In the genomic region with DNA sequence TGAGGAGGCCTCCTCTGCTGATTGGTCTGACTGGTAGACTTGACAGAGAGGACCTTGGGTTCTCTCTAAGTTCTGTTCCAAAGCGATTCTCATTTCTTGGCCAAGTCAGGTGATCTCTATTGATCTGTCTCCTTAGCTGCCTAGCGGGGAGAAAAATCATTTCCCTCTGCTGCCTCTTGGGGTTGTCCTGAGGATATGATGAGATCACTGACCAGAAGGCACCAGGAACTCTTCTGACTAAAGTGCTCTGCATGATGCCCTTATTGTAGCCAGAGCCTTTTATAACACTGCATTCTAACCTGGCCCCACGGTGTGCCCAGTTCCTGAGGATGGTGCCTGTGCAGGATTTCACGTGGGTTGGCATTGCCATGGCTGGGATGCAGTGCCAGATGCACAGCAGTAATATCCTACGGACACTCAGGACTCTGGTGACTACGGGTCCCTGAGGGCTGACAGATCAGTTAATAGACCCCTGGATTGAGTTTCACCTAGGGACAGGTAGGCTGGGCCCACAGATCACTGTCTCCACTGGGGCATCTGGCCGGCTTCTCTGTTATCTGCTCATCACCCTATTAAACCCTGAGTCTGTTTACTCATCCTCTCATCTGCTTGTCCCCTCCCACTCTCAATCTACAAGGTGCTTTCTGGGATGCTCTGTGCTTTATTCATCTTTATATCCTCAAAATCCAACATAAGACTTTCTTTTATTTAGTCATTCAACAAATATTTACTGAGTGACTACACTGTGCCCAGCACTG, we compare ENCODE assay signal across 15 cellular contexts. TPM values are rescaled to one million over a fixed set of nuclear protein-coding genes. Genes with fewer than 3 reads are reported as not detected.
DNase-seq lines count a peak whose midpoint lies in the region; ATAC-seq and TF ChIP-seq lines count a peak whose summit lies in the region.
"Had no signal": no experiment of that assay in that cellular context is flagged by ENCODE, and none has a peak within 500 bp of the region (broad histone marks: within the 10 kb centered on the region; RNA-seq: fewer than 3 reads in every experiment).

No MANE protein-coding gene starts in this region.

- H3K4me1 ChIP-seq in HEK293 (ENCODE audit: control insufficient read depth, insufficient read depth, low read length) (peaks cover 4% of the 10 kb centered on the region), mesendoderm (ENCODE audit: control insufficient read depth, low read depth, low read length) (peaks cover 16% of the 10 kb centered on the region)

- in situ Hi-C loops in SK-MEL-5 (cut with HindIII; ENCODE audit: low pct_unique_long_range_greater_than_20kb, low sequenced_read_pairs), result no loop called here

- no peak overlapping the region for H2BK15ac ChIP-seq in mesendoderm (replicated peaks; ENCODE audit: low read depth)

- H2BK120ac ChIP-seq in mesendoderm (ENCODE audit: low read depth, low read length), result no peak overlapping the region

- H3K18ac ChIP-seq in mesendoderm (ENCODE audit: low read length), result no peak overlapping the region

- no peaks in the 10 kb centered on the region for H3K36me3 ChIP-seq in HEK293 (ENCODE audit: control insufficient read depth in 2 of 2, insufficient read depth in 1 of 2, low read length in 2 of 2)
- H3K36me3 ChIP-seq in mesendoderm (ENCODE audit: control insufficient read depth, insufficient read depth, low read length), result no peaks in the 10 kb centered on the region
- H3K36me3 ChIP-seq: thyroid gland had no signal

- H3K9me3 Mint-ChIP-seq in activated naive CD4-positive, alpha-beta T cell treated with anti-CD3 and anti-CD28 coated beads, Interleukin-2, amount 10 ng/mL, durations not matched to agents 7 days and 5 days, result no peaks in the 10 kb centered on the region
- H3K9me3 Mint-ChIP-seq: activated T-cell treated with anti-CD3 and anti-CD28 coated beads, Interleukin-2, amount 50 U/mL, for 24 hours had no signal

- peak; percentile 48 for DNase-seq in DMS153 (lab: John Stamatoyannopoulos, UW)
- no peak for DNase-seq in DMS153 treated with DMSO at 0.1 percent for 48 hours (lab: John Stamatoyannopoulos, UW; ENCODE audit: unreplicated experiment)
- DNase-seq in SK-MEL-5 (ENCODE audit: low read depth, low spot score), result peak; percentile 25
- DNase-seq in mesendoderm, result peak; percentile 60
- no peak for DNase-seq in activated naive CD4-positive, alpha-beta T cell treated with anti-CD3 and anti-CD28 coated beads, Interleukin-2, amount 10 ng/mL, durations not matched to agents 7 days and 5 days
- DNase-seq in NCI-H446 treated with DMSO at 0.1 percent for 48 hours (lab: John Stamatoyannopoulos, UW), result no peak
- DNase-seq: activated CD4-positive, CD25-positive, alpha-beta regulatory T cell treated with anti-CD3 and anti-CD28 coated beads, Interleukin-2, amount 50 U/mL, for 72 hours; activated T-cell treated with anti-CD3 and anti-CD28 coated beads, Interleukin-2, amount 50 U/mL, for 24 hours; DND-41; Kasumi-1; left ventricle myocardium superior; SHP77 treated with DMSO at 0.1 percent for 48 hours; thyroid gland had no signal

- no peak for ATAC-seq in esophagus mucosa
- ATAC-seq: left ventricle myocardium superior had no signal

- H3K79me2 ChIP-seq in mesendoderm (ENCODE audit: control insufficient read depth, insufficient read depth, low read length), result peaks cover 8% of the 10 kb centered on the region

- no peak for TF ChIP-seq CTCF in HEK293 (tag by site-specific recombination; IDR thresholded peaks at IDR 0.05)

- no peak overlapping the region for H3K4me3 ChIP-seq in HEK293 (ENCODE audit: low read depth, low read length)
- H3K4me3 ChIP-seq in mesendoderm (ENCODE audit: low read length), result no peak overlapping the region
- H3K4me3 ChIP-seq: thyroid gland had no signal

- no peak overlapping the region for H3K9ac ChIP-seq in mesendoderm (ENCODE audit: low read length)

- no peak overlapping the region for H3K4ac ChIP-seq in mesendoderm (ENCODE audit: low read depth, low read length)

- H2AK5ac ChIP-seq in mesendoderm (ENCODE audit: low read length), result no peak overlapping the region

- H3K4me2 ChIP-seq in mesendoderm (ENCODE audit: low read length), result no peak overlapping the region

- H3K27ac ChIP-seq in HEK293 (ENCODE audit: extremely low read depth, low read depth, low read length), result no peak overlapping the region
- H3K27ac ChIP-seq in mesendoderm (ENCODE audit: low read depth, low read length), result no peak overlapping the region
- H3K27ac ChIP-seq: thyroid gland had no signal

- no peak overlapping the region for H4K5ac ChIP-seq in mesendoderm (ENCODE audit: low read length)

- POLR2A ChIA-PET in HEK293 (lab: Yijun Ruan, JAX), result interaction anchor here (0.5 kb wide), 1 partner anchor 64 kb away, joined by 3 read pairs; no protein-coding TSS in a partner anchor

- H4K8ac ChIP-seq in mesendoderm (ENCODE audit: low read depth, low read length), result no peak overlapping the region

- H3K4me3 Mint-ChIP-seq in activated naive CD4-positive, alpha-beta T cell treated with anti-CD3 and anti-CD28 coated beads, Interleukin-2, amount 10 ng/mL, durations not matched to agents 7 days and 5 days, result no peak overlapping the region
- H3K4me3 Mint-ChIP-seq: activated T-cell treated with anti-CD3 and anti-CD28 coated beads, Interleukin-2, amount 50 U/mL, for 24 hours had no signal

- CTCF ChIA-PET in HEK293 (lab: Yijun Ruan, JAX), result interaction anchor here (0.6 to 1.2 kb wide), 4 partner anchors 15 to 293 kb away, joined by 3 to 5 read pairs (median 4); no protein-coding TSS in a partner anchor
- CTCF ChIA-PET in activated naive CD4-positive, alpha-beta T cell treated with anti-CD3 and anti-CD28 coated beads, Interleukin-2, amount 10 ng/mL, durations not matched to agents 7 days and 5 days (lab: Charles Lee), result no interaction called here

- no peak overlapping the region for H2BK5ac ChIP-seq in mesendoderm (ENCODE audit: low read length)

- peaks cover 73% of the 10 kb centered on the region for H3K27me3 Mint-ChIP-seq in activated naive CD4-positive, alpha-beta T cell treated with anti-CD3 and anti-CD28 coated beads, Interleukin-2, amount 10 ng/mL, durations not matched to agents 7 days and 5 days

- H3K4me1 Mint-ChIP-seq in activated naive CD4-positive, alpha-beta T cell treated with anti-CD3 and anti-CD28 coated beads, Interleukin-2, amount 10 ng/mL, durations not matched to agents 7 days and 5 days, result peaks cover 12% of the 10 kb centered on the region

- peaks cover 2% of the 10 kb centered on the region for H3K79me1 ChIP-seq in mesendoderm (ENCODE audit: low read length)

- no peak overlapping the region for H3K23ac ChIP-seq in mesendoderm (ENCODE audit: low read length)

- H3K9me3 ChIP-seq in HEK293 (ENCODE audit: control insufficient read depth, insufficient read depth, low read depth, low read length), result no peaks in the 10 kb centered on the region
- H3K9me3 ChIP-seq: thyroid gland had no signal

- H3K36me3 Mint-ChIP-seq in activated naive CD4-positive, alpha-beta T cell treated with anti-CD3 and anti-CD28 coated beads, Interleukin-2, amount 10 ng/mL, durations not matched to agents 7 days and 5 days, result peaks cover 3% of the 10 kb centered on the region

- no peaks in the 10 kb centered on the region for H3K27me3 ChIP-seq in mesendoderm (ENCODE audit: insufficient read depth, low read length, poor library complexity)
- H3K27me3 ChIP-seq: thyroid gland had no signal

- no peak overlapping the region for H3K56ac ChIP-seq in mesendoderm (ENCODE audit: low read length)

- no CpG with 5 or more reads among the region's 7 CpGs for WGBS in mesendoderm (ENCODE audit: extremely low coverage, insufficient coverage, low lambda C conversion rate)

- no peak overlapping the region for H3K27ac Mint-ChIP-seq in activated naive CD4-positive, alpha-beta T cell treated with anti-CD3 and anti-CD28 coated beads, Interleukin-2, amount 10 ng/mL, durations not matched to agents 7 days and 5 days
- H3K27ac Mint-ChIP-seq: activated T-cell treated with anti-CD3 and anti-CD28 coated beads, Interleukin-2, amount 50 U/mL, for 24 hours had no signal

TF ChIP-seq in HEK293, 187 proteins besides CTCF, POLR2A, EP300 and RAD21:
- TF ChIP-seq, protein P1, sequence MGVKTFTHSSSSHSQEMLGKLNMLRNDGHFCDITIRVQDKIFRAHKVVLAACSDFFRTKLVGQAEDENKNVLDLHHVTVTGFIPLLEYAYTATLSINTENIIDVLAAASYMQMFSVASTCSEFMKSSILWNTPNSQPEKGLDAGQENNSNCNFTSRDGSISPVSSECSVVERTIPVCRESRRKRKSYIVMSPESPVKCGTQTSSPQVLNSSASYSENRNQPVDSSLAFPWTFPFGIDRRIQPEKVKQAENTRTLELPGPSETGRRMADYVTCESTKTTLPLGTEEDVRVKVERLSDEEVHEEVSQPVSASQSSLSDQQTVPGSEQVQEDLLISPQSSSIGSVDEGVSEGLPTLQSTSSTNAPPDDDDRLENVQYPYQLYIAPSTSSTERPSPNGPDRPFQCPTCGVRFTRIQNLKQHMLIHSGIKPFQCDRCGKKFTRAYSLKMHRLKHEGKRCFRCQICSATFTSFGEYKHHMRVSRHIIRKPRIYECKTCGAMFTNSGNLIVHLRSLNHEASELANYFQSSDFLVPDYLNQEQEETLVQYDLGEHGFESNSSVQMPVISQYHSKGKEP (tag by site-specific recombination; IDR thresholded peaks at IDR 0.05), result no peak
- TF ChIP-seq, protein P2, sequence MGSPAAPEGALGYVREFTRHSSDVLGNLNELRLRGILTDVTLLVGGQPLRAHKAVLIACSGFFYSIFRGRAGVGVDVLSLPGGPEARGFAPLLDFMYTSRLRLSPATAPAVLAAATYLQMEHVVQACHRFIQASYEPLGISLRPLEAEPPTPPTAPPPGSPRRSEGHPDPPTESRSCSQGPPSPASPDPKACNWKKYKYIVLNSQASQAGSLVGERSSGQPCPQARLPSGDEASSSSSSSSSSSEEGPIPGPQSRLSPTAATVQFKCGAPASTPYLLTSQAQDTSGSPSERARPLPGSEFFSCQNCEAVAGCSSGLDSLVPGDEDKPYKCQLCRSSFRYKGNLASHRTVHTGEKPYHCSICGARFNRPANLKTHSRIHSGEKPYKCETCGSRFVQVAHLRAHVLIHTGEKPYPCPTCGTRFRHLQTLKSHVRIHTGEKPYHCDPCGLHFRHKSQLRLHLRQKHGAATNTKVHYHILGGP (tag by site-specific recombination; IDR thresholded peaks at IDR 0.05), result no peak
- TF ChIP-seq ZNF350 (tag by site-specific recombination; IDR thresholded peaks at IDR 0.05) (no peak), ZNF132 (tag by site-specific recombination; IDR thresholded peaks at IDR 0.05; ENCODE audit: borderline replicate concordance) (no peak), ZBTB1 (tag by site-specific recombination; IDR thresholded peaks at IDR 0.05) (no peak), ZIC2 (tag by site-specific recombination; IDR thresholded peaks at IDR 0.05) (peak; percentile 32; the same call in 1 of the 2 replicates), ZNF274 (IDR thresholded peaks at IDR 0.05; ENCODE audit: low read length) (no peak), ZNF274 (tag by site-specific recombination; IDR thresholded peaks at IDR 0.05; ENCODE audit: borderline replicate concordance) (no peak)
TF ChIP-seq in HEK293: peak in this region for 1.

RNA-seq across cellular contexts. Expression of a gene that starts 3.9 kb away (rescaled TPM):
- total RNA-seq in SK-MEL-5 (2014; rRNA removed; shearing (Covaris generic)), result 6.3 and 7.7 TPM in 2 replicates
- polyA plus RNA-seq in SK-MEL-5 (2015; cell fraction: cytosol; rRNA removed), result 20.6 and 23.2 TPM in 2 replicates
- 4.9 and 5.5 TPM in 2 replicates for polyA plus RNA-seq in SK-MEL-5 (2015; cell fraction: nucleus; rRNA removed)
- 36.8 TPM for polyA plus RNA-seq in mesendoderm (2013, experiment 1 of 2)
- polyA plus RNA-seq in mesendoderm (2013, experiment 2 of 2), result 35.1 TPM
- 13.0 TPM for total RNA-seq in esophagus mucosa

Comparison
In these comparisons a context has a peak if more than half of its experiments do, and no peak if none do; other contexts are left out.
1. DNase-seq: peak in DMS153 (single experiment), SK-MEL-5 (single experiment) and mesendoderm (single experiment); none in DMS153 treated with DMSO at 0.1 percent for 48 hours (single experiment), activated naive CD4-positive, alpha-beta T cell treated with anti-CD3 and anti-CD28 coated beads, Interleukin-2, amount 10 ng/mL, durations not matched to agents 7 days and 5 days (single experiment) and NCI-H446 treated with DMSO at 0.1 percent for 48 hours (single experiment).